ENCODE assay signal across 8 cellular contexts in genomic region chr3:36700537-36701248, GRCh38.
DNase-seq lines count a peak whose midpoint lies in the region; ATAC-seq and TF ChIP-seq lines count a peak whose summit lies in the region.

No MANE protein-coding gene starts in this region.

- no peaks in the 10 kb centered on the region for H3K27me3 ChIP-seq in SJSA1 (replicated peaks)

- DNase-seq in AG08396 (ENCODE audit: low spot score), result peak; percentile 72
- peak; percentile 26 for DNase-seq in NCI-H1048 (lab: John Stamatoyannopoulos, UW)
- peak; percentile 45 to 61 for DNase-seq in SJSA1 (ENCODE audit: low read depth in 1 of 2, low spot score in 2 of 2)
- DNase-seq in cardiac fibroblast (ENCODE audit: low read depth in 2 of 2), result peak; percentile 83
- peak in 1 of 2 donors; percentile 39 for DNase-seq in left colon
- DNase-seq in stimulated activated CD8-positive, alpha-beta memory T cell treated with anti-CD3 and anti-CD28 coated beads, Interleukin-4, amount 100 ng/mL, for 48 hours, result peak; percentile 56

- peak; percentile 88 for TF ChIP-seq CTCF in cardiac fibroblast (IDR thresholded peaks at IDR 0.05; ENCODE audit: low read depth, low read length)

- no peak overlapping the region for H3K4me3 ChIP-seq in SJSA1
- H3K4me3 ChIP-seq in cardiac fibroblast (replicated peaks in 1 of 2; ENCODE audit: low read depth in 2 of 2, low read length in 2 of 2), result no peak overlapping the region

- no peak overlapping the region for H3K27ac ChIP-seq in SJSA1

- H3K36me3 ChIP-seq in SJSA1, result no peaks in the 10 kb centered on the region

- intact Hi-C loops in left colon (cut with DNase I, micrococcal nuclease), result loop anchor here in 1 of 2 donors (2.0 kb wide), 1 partner anchor 734 kb away; no protein-coding TSS in a partner anchor

- ATAC-seq in GM18499 (IDR thresholded peaks at IDR 0.05; ENCODE audit: insufficient read depth, unreplicated experiment) (peak; percentile 72), HG02759 (IDR thresholded peaks at IDR 0.05; ENCODE audit: unreplicated experiment) (peak; percentile 88), left colon (peak; percentile 66)

- peaks cover 9% of the 10 kb centered on the region for H3K4me1 ChIP-seq in SJSA1 (replicated peaks)

- H3K9me3 ChIP-seq in SJSA1 (replicated peaks), result no peaks in the 10 kb centered on the region
